ENCODE assay signal across 7 cellular contexts in the genomic region with DNA sequence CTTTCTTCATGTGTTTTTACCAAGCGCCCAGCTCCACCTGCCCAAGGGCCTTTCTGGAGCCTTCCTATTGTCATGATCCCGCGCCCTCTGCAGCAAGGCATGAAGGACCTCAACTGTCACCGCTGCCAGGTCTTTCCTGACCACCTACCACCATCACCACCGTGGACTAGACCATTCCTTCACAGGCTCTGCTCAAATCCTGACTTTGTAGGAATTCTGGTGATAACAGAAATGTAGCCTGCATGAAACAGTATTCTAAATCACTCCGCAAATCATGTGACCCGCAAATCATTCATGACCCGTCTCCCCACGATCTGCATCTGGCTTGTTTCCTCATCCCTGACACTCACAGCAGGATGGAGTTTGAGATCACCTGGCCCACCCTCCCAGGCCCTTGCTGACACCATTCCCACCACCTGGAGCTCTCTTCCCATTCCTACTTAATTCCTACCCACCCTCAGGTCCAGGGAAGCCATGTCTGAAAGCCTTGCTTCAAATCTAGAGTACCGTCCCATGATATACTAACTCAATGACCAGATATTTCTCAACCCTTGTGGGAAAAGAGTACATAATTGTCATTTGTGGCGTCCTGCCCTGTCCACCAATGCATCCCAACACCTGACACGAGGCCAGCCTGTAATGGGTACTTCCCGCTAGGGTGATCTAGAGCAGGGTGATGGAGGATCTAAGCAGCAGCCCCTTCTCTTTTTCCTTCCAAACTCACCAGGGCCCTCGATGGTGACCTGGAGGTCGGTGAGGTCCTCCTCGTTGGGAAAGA. TPM values are rescaled to one million over a fixed set of nuclear protein-coding genes. Genes with fewer than 3 reads are reported as not detected.
A peak's percentile ranks its signal among the peaks of the same experiment; 100 is the strongest.
DNase-seq lines count a peak whose midpoint lies in the region; ATAC-seq and TF ChIP-seq lines count a peak whose summit lies in the region.

No MANE protein-coding gene starts in this region.

- peak overlapping the region; percentile 93 for H3K4me2 ChIP-seq in GM23338
- peak overlapping the region; percentile 100 for H3K4me2 ChIP-seq in fibroblast of lung (ENCODE audit: extremely low read depth, insufficient read depth, low read length)

- peak overlapping the region; percentile 91 for H3K4me3 Mint-ChIP-seq in GM23338

- H3K9ac ChIP-seq in SK-N-MC (ENCODE audit: insufficient read length): peak overlapping the region; percentile 99
- peak overlapping the region; percentile 94 for H3K9ac ChIP-seq in fibroblast of lung (ENCODE audit: insufficient read depth, low read length)

- peaks cover 51% of the 10 kb centered on the region for H3F3A ChIP-seq in GM23338 (replicated peaks; ENCODE audit: low read depth)

- peaks cover 57% of the 10 kb centered on the region for H4K20me1 ChIP-seq in GM23338 (replicated peaks; ENCODE audit: insufficient read depth)
- H4K20me1 ChIP-seq in fibroblast of lung (ENCODE audit: control insufficient read depth, extremely low read depth, insufficient read depth, low read length): peaks cover 2% of the 10 kb centered on the region

- peak overlapping the region; percentile 56 for H3K27ac Mint-ChIP-seq in GM23338

- no peak for DNase-seq in GM23338 (ENCODE audit: low spot score)
- DNase-seq in SK-N-MC (ENCODE audit: low read depth, low spot score): no peak
- no peak for DNase-seq in fibroblast of lung (ENCODE audit: low read depth in 2 of 2)
- no peak for DNase-seq in skeletal muscle cell (ENCODE audit: low read depth)
- DNase-seq in foreskin keratinocyte: no peak

- peaks cover 21% of the 10 kb centered on the region for H3K4me1 ChIP-seq in GM23338 (ENCODE audit: insufficient read depth)
- H3K4me1 ChIP-seq in fibroblast of lung (ENCODE audit: control insufficient read depth, extremely low read depth, insufficient read depth, low read length): peaks cover 19% of the 10 kb centered on the region
- H3K4me1 ChIP-seq in foreskin keratinocyte: peaks cover 11% of the 10 kb centered on the region

- H3K27ac ChIP-seq in GM23338 (ENCODE audit: low read depth): 0 out of 2 replicates have a peak overlapping the region, but pooled peaks have one; percentile 50
- H3K27ac ChIP-seq in SK-N-MC: no peak overlapping the region
- H3K27ac ChIP-seq in fibroblast of lung (ENCODE audit: insufficient read depth, low read length): peak overlapping the region; percentile 98
- H3K27ac ChIP-seq in foreskin keratinocyte: no peak overlapping the region

- peaks cover 25% of the 10 kb centered on the region for H3K27me3 Mint-ChIP-seq in GM23338 (ENCODE audit: insufficient read depth, low read depth, poor library complexity)

- H3K36me3 ChIP-seq in GM23338 (ENCODE audit: insufficient read depth) (peaks cover 47% of the 10 kb centered on the region), SK-N-MC (ENCODE audit: insufficient read depth, low read length) (peaks cover 50% of the 10 kb centered on the region), fibroblast of lung (ENCODE audit: control insufficient read depth, insufficient read depth, low read length) (peaks cover 17% of the 10 kb centered on the region)

- H3K4me3 ChIP-seq in GM23338 (peak overlapping the region; percentile 94), SK-N-MC (peak overlapping the region; percentile 97), fibroblast of lung (replicated peaks in 1 of 4; ENCODE audit: control extremely low read depth in 1 of 4, insufficient read depth in 1 of 4, low read depth in 3 of 4, low read length in 4 of 4) (peak overlapping the region; percentile 71 to 92 (median 81)), skeletal muscle cell (ENCODE audit: low read depth, low read length) (peak overlapping the region; percentile 71)

- peaks cover 44% of the 10 kb centered on the region for H3K79me2 ChIP-seq in GM23338 (replicated peaks; ENCODE audit: insufficient read depth)
- peaks cover 38% of the 10 kb centered on the region for H3K79me2 ChIP-seq in fibroblast of lung (ENCODE audit: control insufficient read depth, insufficient read depth, low read length)

- peaks cover 29% of the 10 kb centered on the region for H3K9me3 Mint-ChIP-seq in GM23338

- ATAC-seq in GM23338 (no peak), foreskin keratinocyte (no peak), GM19328 (IDR thresholded peaks at IDR 0.05; ENCODE audit: unreplicated experiment) (no peak), HG03354 (IDR thresholded peaks at IDR 0.05; ENCODE audit: poor library complexity, severe bottlenecking, unreplicated experiment) (no peak)

- peaks cover 80% of the 10 kb centered on the region for H3K36me3 Mint-ChIP-seq in GM23338 (ENCODE audit: low read depth)

- H3K27me3 ChIP-seq in GM23338 (ENCODE audit: insufficient read depth) (no peaks in the 10 kb centered on the region), fibroblast of lung (ENCODE audit: control insufficient read depth, insufficient read depth, low read length) (no peaks in the 10 kb centered on the region), foreskin keratinocyte (no peaks in the 10 kb centered on the region)

- peaks cover 31% of the 10 kb centered on the region for H3K4me1 Mint-ChIP-seq in GM23338

- H3K9me3 ChIP-seq in SK-N-MC (ENCODE audit: low read depth, low read length) (no peaks in the 10 kb centered on the region), fibroblast of lung (ENCODE audit: control insufficient read depth, insufficient read depth, low read depth, low read length) (no peaks in the 10 kb centered on the region)

- H3K9me2 ChIP-seq in GM23338 (ENCODE audit: insufficient read depth): peaks cover 8% of the 10 kb centered on the region

- no peak overlapping the region for H2AFZ ChIP-seq in GM23338
- H2AFZ ChIP-seq in fibroblast of lung (ENCODE audit: low read length): no peak overlapping the region

- TF ChIP-seq CTCF in GM23338 (conservative IDR thresholded peaks at IDR 0.05; ENCODE audit: low read depth in 2 of 2) (no peak), fibroblast of lung (conservative IDR thresholded peaks at IDR 0.05 in 1 of 2, IDR thresholded peaks at IDR 0.05 in 1 of 2; ENCODE audit: low read depth in 1 of 2, low read length in 2 of 2) (no peak), foreskin keratinocyte (conservative IDR thresholded peaks at IDR 0.05) (no peak)

TF ChIP-seq in GM23338, 12 proteins besides CTCF, POLR2A, EP300 and RAD21 (continues in another document):
- no peak for TF ChIP-seq POLR2AphosphoS5 (IDR thresholded peaks at IDR 0.05; ENCODE audit: low read depth)

RNA-seq across cellular contexts. Expression of gene UBE2S, which starts 1.3 kb away (rescaled TPM):
- total RNA-seq in GM23338 (2014; rRNA removed; shearing (Covaris generic)): 363 and 469 TPM in 2 replicates
- polyA plus RNA-seq in GM23338 (2016; fragmentation: Nextera tagmentation; extraction: Ambion mirVana) (523 and 533 TPM in 2 replicates), fibroblast of lung (25.4 and 74.6 TPM in 2 replicates), foreskin keratinocyte (188 and 240 TPM in 2 replicates)
- total RNA-seq in fibroblast of lung (37.5 and 41.0 TPM in 2 replicates), foreskin keratinocyte (99.3 and 138 TPM in 2 replicates)
- polyA plus RNA-seq in fibroblast of lung (2012): 34.8 and 92.1 TPM in 2 replicates
- polyA minus RNA-seq in fibroblast of lung (ENCODE audit: low replicate concordance): 93.5 and 271 TPM in 2 replicates

RNA-seq across cellular contexts. Expression of gene RPL28, which starts 20.5 kb away (rescaled TPM):
- total RNA-seq in GM23338 (2014; rRNA removed; shearing (Covaris generic)): 463 and 737 TPM in 2 replicates
- polyA plus RNA-seq in GM23338 (2016; fragmentation: Nextera tagmentation; extraction: Ambion mirVana) (1,528 and 1,802 TPM in 2 replicates), fibroblast of lung (548 and 665 TPM in 2 replicates), foreskin keratinocyte (1,338 and 1,473 TPM in 2 replicates)
- total RNA-seq in fibroblast of lung (146 and 168 TPM in 2 replicates), foreskin keratinocyte (893 and 988 TPM in 2 replicates)
- polyA plus RNA-seq in fibroblast of lung (2012): 2,843 and 2,858 TPM in 2 replicates
- polyA minus RNA-seq in fibroblast of lung (ENCODE audit: low replicate concordance): 715 and 824 TPM in 2 replicates

RNA-seq across cellular contexts. Expression of gene TMEM238, which starts 22.2 kb away (rescaled TPM):
- 4.1 and 7.5 TPM in 2 replicates for total RNA-seq in GM23338 (2014; rRNA removed; shearing (Covaris generic))
- polyA plus RNA-seq in GM23338 (2016; fragmentation: Nextera tagmentation; extraction: Ambion mirVana) (0.55 and 0.59 TPM in 2 replicates), fibroblast of lung (not detected in 2 replicates), foreskin keratinocyte (1.5 and 1.8 TPM in 2 replicates)
- total RNA-seq in fibroblast of lung (0.26 and 0.33 TPM in 2 replicates), foreskin keratinocyte (1.4 and 1.5 TPM in 2 replicates)
- polyA plus RNA-seq in fibroblast of lung (2012): 0.15 TPM in 1 of 2 replicates, not detected in the other
- polyA minus RNA-seq in fibroblast of lung (ENCODE audit: low replicate concordance): not detected in 2 replicates

RNA-seq across cellular contexts. Expression of gene TMEM190, which starts 29.7 kb away (rescaled TPM):
- total RNA-seq in GM23338 (2014; rRNA removed; shearing (Covaris generic)): not detected in 2 replicates
- polyA plus RNA-seq in GM23338 (2016; fragmentation: Nextera tagmentation; extraction: Ambion mirVana): 4.2 and 4.8 TPM in 2 replicates
- total RNA-seq in fibroblast of lung: not detected in 2 replicates
- 0.14 TPM in 1 of 2 replicates, not detected in the other for polyA plus RNA-seq in fibroblast of lung
- not detected in 2 replicates for polyA plus RNA-seq in fibroblast of lung (2012)
- not detected in 2 replicates for polyA minus RNA-seq in fibroblast of lung (ENCODE audit: low replicate concordance)
- not detected in 2 replicates for total RNA-seq in foreskin keratinocyte
- not detected in 2 replicates for polyA plus RNA-seq in foreskin keratinocyte

RNA-seq across cellular contexts. Expression of gene IL11, which starts 36.0 kb away (rescaled TPM):
- total RNA-seq in GM23338 (2014; rRNA removed; shearing (Covaris generic)): 1.1 and 2.2 TPM in 2 replicates
- polyA plus RNA-seq in GM23338 (2016; fragmentation: Nextera tagmentation; extraction: Ambion mirVana) (0.58 and 1.7 TPM in 2 replicates), fibroblast of lung (1.2 and 1.3 TPM in 2 replicates), foreskin keratinocyte (4.1 and 5.4 TPM in 2 replicates)
- total RNA-seq in fibroblast of lung (0.66 and 1.0 TPM in 2 replicates), foreskin keratinocyte (3.7 and 5.8 TPM in 2 replicates)
- polyA plus RNA-seq in fibroblast of lung (2012): 1.9 and 2.2 TPM in 2 replicates
- 0.96 and 1.1 TPM in 2 replicates for polyA minus RNA-seq in fibroblast of lung (ENCODE audit: low replicate concordance)

Comparison
In these comparisons a context has a peak if more than half of its experiments do, and no peak if none do; other contexts are left out.
1. H3K27ac ChIP-seq: peak in GM23338 (single experiment) and fibroblast of lung (single experiment); none in SK-N-MC (single experiment) and foreskin keratinocyte (single experiment).
2. Peak in every context shown above with its lines, with median percentiles within 50 percentile points of each other: H3K4me3 ChIP-seq.